16 cellular contexts compared by ENCODE assay signal in the genomic region with DNA sequence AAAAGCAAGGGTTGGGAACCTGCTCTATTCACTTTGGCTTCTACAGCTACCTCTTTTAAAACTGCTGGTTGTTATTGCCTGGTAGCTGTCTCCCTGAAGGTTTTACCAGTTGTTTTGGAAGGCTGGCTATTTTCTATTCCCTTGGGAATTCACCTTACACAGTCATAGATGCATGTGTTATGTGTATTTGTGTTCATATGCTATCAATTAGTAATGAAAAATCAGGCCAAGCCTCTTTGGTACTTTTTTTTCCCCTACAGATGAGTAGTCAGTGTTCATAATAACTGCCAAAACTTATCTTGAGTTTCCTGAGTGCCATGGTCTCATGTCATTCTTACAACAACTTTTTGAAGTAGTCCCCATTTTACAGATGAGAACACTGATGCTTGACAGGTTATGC.
DNase-seq lines count a peak whose midpoint lies in the region; ATAC-seq and TF ChIP-seq lines count a peak whose summit lies in the region.
"Had no signal": no experiment of that assay in that cellular context is flagged by ENCODE, and none has a peak within 500 bp of the region (broad histone marks: within the 10 kb centered on the region; RNA-seq: fewer than 3 reads in every experiment).

No MANE protein-coding gene starts in this region.

- no peak overlapping the region for H3K4me3 ChIP-seq in SK-N-SH (ENCODE audit: low read depth in 2 of 2, low read length in 1 of 2)
- no peak overlapping the region for H3K4me3 ChIP-seq in esophagus muscularis mucosa
- H3K4me3 ChIP-seq in fibroblast of the aortic adventitia (ENCODE audit: low read depth, low read length): no peak overlapping the region
- no peak overlapping the region for H3K4me3 ChIP-seq in stomach

- no peak for TF ChIP-seq RAD21 in SK-N-SH (IDR thresholded peaks at IDR 0.05; ENCODE audit: low read length)

- no peak overlapping the region for H3K4me2 ChIP-seq in SK-N-SH

- no peaks in the 10 kb centered on the region for H3K79me2 ChIP-seq in SK-N-SH (ENCODE audit: insufficient read depth)

- H3F3A ChIP-seq in SK-N-SH (replicated peaks; ENCODE audit: insufficient read depth): peaks cover 11% of the 10 kb centered on the region

- H3K27ac Mint-ChIP-seq in activated naive CD8-positive, alpha-beta T cell treated with anti-CD3 and anti-CD28 coated beads, Interleukin-2, amount 50 U/mL, for 24 hours: no peak overlapping the region
- no peak overlapping the region for H3K27ac Mint-ChIP-seq in Calu3 (ENCODE audit: unreplicated experiment)

- no peaks in the 10 kb centered on the region for H3K27me3 ChIP-seq in SK-N-SH (ENCODE audit: insufficient read depth)
- H3K27me3 ChIP-seq in esophagus muscularis mucosa: no peaks in the 10 kb centered on the region
- H3K27me3 ChIP-seq in stomach: no peaks in the 10 kb centered on the region

- H3K9me3 ChIP-seq in SK-N-SH (no peaks in the 10 kb centered on the region), esophagus muscularis mucosa (no peaks in the 10 kb centered on the region), stomach (no peaks in the 10 kb centered on the region)

- CTCF ChIA-PET in SK-N-SH (lab: Yijun Ruan, JAX) (interaction anchor here (1.0 to 2.9 kb wide), 2 partner anchors 10 to 13 kb away, joined by 3 to 10 read pairs; no protein-coding TSS in a partner anchor), Calu3 (lab: Charles Lee) (no interaction called here)

- TF ChIP-seq EP300 in SK-N-SH (IDR thresholded peaks at IDR 0.05; ENCODE audit: borderline replicate concordance in 1 of 2, low read depth in 1 of 2, low read length in 1 of 2): no peak
- no peak for TF ChIP-seq EP300 in esophagus muscularis mucosa (IDR thresholded peaks at IDR 0.05)
- TF ChIP-seq EP300 in stomach (IDR thresholded peaks at IDR 0.05): no peak

- no peaks in the 10 kb centered on the region for H3K27me3 Mint-ChIP-seq in activated naive CD8-positive, alpha-beta T cell treated with anti-CD3 and anti-CD28 coated beads, Interleukin-2, amount 50 U/mL, for 24 hours
- H3K27me3 Mint-ChIP-seq in Calu3 (ENCODE audit: unreplicated experiment): no peaks in the 10 kb centered on the region
- H3K27me3 Mint-ChIP-seq: CD4-positive, alpha-beta memory T cell had no signal

- H3K36me3 Mint-ChIP-seq in activated naive CD8-positive, alpha-beta T cell treated with anti-CD3 and anti-CD28 coated beads, Interleukin-2, amount 50 U/mL, for 24 hours (ENCODE audit: low read depth): no peaks in the 10 kb centered on the region
- H3K36me3 Mint-ChIP-seq in Calu3 (ENCODE audit: insufficient read depth, unreplicated experiment): no peaks in the 10 kb centered on the region
- H3K36me3 Mint-ChIP-seq: CD4-positive, alpha-beta memory T cell had no signal

- H3K27ac ChIP-seq in SK-N-SH (ENCODE audit: low read depth in 2 of 2, low read length in 1 of 2): no peak overlapping the region
- no peak overlapping the region for H3K27ac ChIP-seq in esophagus muscularis mucosa (replicated peaks in 1 of 4)
- no peak overlapping the region for H3K27ac ChIP-seq in stomach
- H3K27ac ChIP-seq: 22Rv1 had no signal

- peaks cover 11 to 21% of the 10 kb centered on the region in 2 experiments; a peak in 3 of 4 replicates for H3K4me1 ChIP-seq in SK-N-SH (ENCODE audit: control insufficient read depth in 1 of 2, insufficient read depth in 2 of 2, low read depth in 1 of 2, low read length in 1 of 2)
- peaks cover 4 to 26% (median 11%) of the 10 kb centered on the region in 4 donors for H3K4me1 ChIP-seq in esophagus muscularis mucosa
- no peaks in the 10 kb centered on the region for H3K4me1 ChIP-seq in stomach

- TF ChIP-seq CTCF in SK-N-SH (IDR thresholded peaks at IDR 0.05) (no peak), esophagus muscularis mucosa (IDR thresholded peaks at IDR 0.05) (no peak), fibroblast of the aortic adventitia (IDR thresholded peaks at IDR 0.05; ENCODE audit: insufficient read depth, low read length) (no peak), Calu3 (IDR thresholded peaks at IDR 0.05; ENCODE audit: unreplicated experiment) (no peak), stomach (IDR thresholded peaks at IDR 0.05) (no peak)

- peaks cover 0 to 2% of the 10 kb centered on the region in 2 experiments for H3K36me3 ChIP-seq in SK-N-SH (replicated peaks in 1 of 2; ENCODE audit: control insufficient read depth in 1 of 2, insufficient read depth in 2 of 2, low read length in 1 of 2)
- no peaks in the 10 kb centered on the region for H3K36me3 ChIP-seq in esophagus muscularis mucosa
- H3K36me3 ChIP-seq in stomach: no peaks in the 10 kb centered on the region

- no peak overlapping the region for H3K9ac ChIP-seq in SK-N-SH

- no peaks in the 10 kb centered on the region for H4K20me1 ChIP-seq in SK-N-SH (ENCODE audit: insufficient read depth)

- no peak for ATAC-seq in SK-N-SH treated with all-trans-retinoic acid at 6 μM for 48 hours
- ATAC-seq in activated naive CD8-positive, alpha-beta T cell treated with anti-CD3 and anti-CD28 coated beads, Interleukin-2, amount 50 U/mL, for 24 hours: no peak

- DNase-seq in SK-N-SH (no peak), esophagus muscularis mucosa (ENCODE audit: extremely low spot score) (peak; percentile 10), fibroblast of the aortic adventitia (ENCODE audit: low read depth) (peak; percentile 14), Calu3 (no peak), KBM-7 (no peak), stomach (no peak)
- DNase-seq in activated naive CD8-positive, alpha-beta T cell treated with anti-CD3 and anti-CD28 coated beads, Interleukin-2, amount 50 U/mL, for 24 hours: no peak
- DNase-seq: C1 segment of cervical spinal cord; CD4-positive, alpha-beta memory T cell; COR-L47; DMS153; DND-41; H7; HCEC 1CT had no signal

- BruUV-seq in Calu3 (replicated peaks; lab: Mats Ljungman, UMichigan): no TSS peak

- POLR2A ChIA-PET in SK-N-SH (lab: Yijun Ruan, JAX): interaction anchor here (0.8 kb wide), 1 partner anchor 79 kb away, joined by 4 read pairs; no protein-coding TSS in a partner anchor

- intact Hi-C loops in esophagus muscularis mucosa (cut with DNase I) (no loop called here), Calu3 (cut with micrococcal nuclease; ENCODE audit: unreplicated experiment) (no loop called here), stomach (cut with DNase I; ENCODE audit: low total_unique reads) (no loop called here)

- in situ Hi-C loops in KBM-7 (cut with MboI; ENCODE audit: low pct_unique_long_range_greater_than_20kb, low sequenced_read_pairs): no loop called here

- H2AFZ ChIP-seq in SK-N-SH (ENCODE audit: low read depth): no peak overlapping the region

- no peaks in the 10 kb centered on the region for H3K9me2 ChIP-seq in SK-N-SH

- no peaks in the 10 kb centered on the region for H3K4me1 Mint-ChIP-seq in activated naive CD8-positive, alpha-beta T cell treated with anti-CD3 and anti-CD28 coated beads, Interleukin-2, amount 50 U/mL, for 24 hours
- H3K4me1 Mint-ChIP-seq in Calu3 (ENCODE audit: low read depth, unreplicated experiment): no peaks in the 10 kb centered on the region
- H3K4me1 Mint-ChIP-seq: CD4-positive, alpha-beta memory T cell had no signal

- no peak overlapping the region for H3K4me3 Mint-ChIP-seq in activated naive CD8-positive, alpha-beta T cell treated with anti-CD3 and anti-CD28 coated beads, Interleukin-2, amount 50 U/mL, for 24 hours
- no peak overlapping the region for H3K4me3 Mint-ChIP-seq in Calu3 (ENCODE audit: low read depth, unreplicated experiment)
- H3K4me3 Mint-ChIP-seq: CD4-positive, alpha-beta memory T cell had no signal

- no peaks in the 10 kb centered on the region for H3K9me3 Mint-ChIP-seq in activated naive CD8-positive, alpha-beta T cell treated with anti-CD3 and anti-CD28 coated beads, Interleukin-2, amount 50 U/mL, for 24 hours
- H3K9me3 Mint-ChIP-seq in Calu3 (ENCODE audit: low read depth, unreplicated experiment): no peaks in the 10 kb centered on the region

- TF ChIP-seq POLR2A in esophagus muscularis mucosa (IDR thresholded peaks at IDR 0.05; ENCODE audit: low read depth) (no peak), stomach (IDR thresholded peaks at IDR 0.05) (no peak)

TF ChIP-seq in SK-N-SH, 30 proteins besides CTCF, POLR2A, EP300 and RAD21 (continues in another document):
- TF ChIP-seq, protein P1, sequence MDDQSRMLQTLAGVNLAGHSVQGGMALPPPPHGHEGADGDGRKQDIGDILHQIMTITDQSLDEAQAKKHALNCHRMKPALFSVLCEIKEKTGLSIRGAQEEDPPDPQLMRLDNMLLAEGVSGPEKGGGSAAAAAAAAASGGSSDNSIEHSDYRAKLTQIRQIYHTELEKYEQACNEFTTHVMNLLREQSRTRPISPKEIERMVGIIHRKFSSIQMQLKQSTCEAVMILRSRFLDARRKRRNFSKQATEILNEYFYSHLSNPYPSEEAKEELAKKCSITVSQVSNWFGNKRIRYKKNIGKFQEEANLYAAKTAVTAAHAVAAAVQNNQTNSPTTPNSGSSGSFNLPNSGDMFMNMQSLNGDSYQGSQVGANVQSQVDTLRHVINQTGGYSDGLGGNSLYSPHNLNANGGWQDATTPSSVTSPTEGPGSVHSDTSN (IDR thresholded peaks at IDR 0.05): 0 out of 2 replicates have a peak, but pooled peaks have one; percentile 8
- TF ChIP-seq MAX (IDR thresholded peaks at IDR 0.05; ENCODE audit: low read depth) (no peak), MEF2A (IDR thresholded peaks at IDR 0.05; ENCODE audit: borderline replicate concordance, low read depth) (no peak), EZH2phosphoT487 (IDR thresholded peaks at IDR 0.05; ENCODE audit: borderline replicate concordance, low read depth) (no peak), POLR2AphosphoS5 (IDR thresholded peaks at IDR 0.05; ENCODE audit: low read depth, low read length) (no peak)

TF ChIP-seq in SK-N-SH treated with all-trans-retinoic acid at 6 μM for 48 hours, 23 proteins besides CTCF, POLR2A, EP300 and RAD21:
- no peak for TF ChIP-seq SNAI2 (CRISPR knock-in tag; IDR thresholded peaks at IDR 0.05)

Comparison
In these comparisons a context has a peak if more than half of its experiments do, and no peak if none do; other contexts are left out.
1. DNase-seq: peak in esophagus muscularis mucosa (single experiment) and fibroblast of the aortic adventitia (single experiment); none in SK-N-SH (single experiment), activated naive CD8-positive, alpha-beta T cell treated with anti-CD3 and anti-CD28 coated beads, Interleukin-2, amount 50 U/mL, for 24 hours (single experiment), Calu3 (single experiment), KBM-7 (single experiment) and stomach (single experiment).